In the genomic region with DNA sequence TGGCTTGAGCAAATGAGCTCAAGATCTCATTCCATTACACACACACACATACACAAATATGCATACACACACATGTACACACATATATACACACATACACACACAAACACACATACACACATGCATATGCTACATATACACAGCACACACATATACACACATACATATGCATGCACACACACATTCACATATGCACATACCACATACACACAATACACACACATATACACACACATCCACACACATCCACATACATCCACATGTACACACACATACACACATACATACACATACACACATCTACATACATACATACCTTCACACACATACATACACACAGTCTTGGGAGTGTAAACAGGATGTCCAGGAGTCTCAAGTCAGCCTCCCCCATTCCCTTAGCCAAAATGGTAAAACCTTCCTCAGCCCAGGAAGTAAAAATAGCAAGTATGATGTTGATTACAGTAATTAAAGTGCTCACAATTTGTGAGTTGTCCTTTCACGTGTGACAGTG, we compare ENCODE assay signal across 17 cellular contexts. TPM values are rescaled to one million over a fixed set of nuclear protein-coding genes. Genes with fewer than 3 reads are reported as not detected.
A peak's percentile ranks its signal among the peaks of the same experiment; 100 is the strongest.
DNase-seq lines count a peak whose midpoint lies in the region; ATAC-seq, FAIRE-seq and TF ChIP-seq lines count a peak whose summit lies in the region.
"Had no signal": no experiment of that assay in that cellular context is flagged by ENCODE, and none has a peak within 500 bp of the region (broad histone marks: within the 10 kb centered on the region; RNA-seq: fewer than 3 reads in every experiment).

No MANE protein-coding gene starts in this region.

- no peak overlapping the region for H2BK15ac ChIP-seq in neuronal stem cell (ENCODE audit: low read length)

- CTCF ChIA-PET in HEK293 (lab: Yijun Ruan, JAX) = interaction anchor here (1.1 kb wide), 1 partner anchor 29 kb away, joined by 4 read pairs; no protein-coding TSS in a partner anchor
- CTCF ChIA-PET in K562 (lab: Yijun Ruan, JAX; ENCODE audit: low intra/inter-chr PET ratio) = no interaction called here

- H3K27me3 ChIP-seq in K562 (ENCODE audit: control insufficient read depth in 2 of 2, insufficient read depth in 2 of 2, low read length in 2 of 2) = peaks cover 3 to 57% of the 10 kb centered on the region in 2 experiments; a peak in 4 of 5 replicates
- peaks cover 0 to 8% (median 0%) of the 10 kb centered on the region in 3 experiments for H3K27me3 ChIP-seq in neuronal stem cell (ENCODE audit: control insufficient read depth in 3 of 3, insufficient read depth in 3 of 3, low read depth in 1 of 3, low read length in 3 of 3)

- in situ Hi-C loops in K562 (cut with MboI) = no loop called here

- H3K79me2 ChIP-seq in K562 (ENCODE audit: control insufficient read depth, insufficient read depth, low read length) = no peaks in the 10 kb centered on the region

- H3K4me2 ChIP-seq in K562 (ENCODE audit: insufficient read depth, low read length) = no peak overlapping the region
- H3K4me2 ChIP-seq in neuronal stem cell (ENCODE audit: insufficient read depth, low read length, poor library complexity, severe bottlenecking) = no peak overlapping the region
- H3K4me2 ChIP-seq: A549 had no signal

- H3K36me3 ChIP-seq in HEK293 (ENCODE audit: control insufficient read depth in 2 of 2, insufficient read depth in 1 of 2, low read length in 2 of 2) (no peaks in the 10 kb centered on the region), K562 (ENCODE audit: control insufficient read depth, insufficient read depth, low read length) (no peaks in the 10 kb centered on the region), neuronal stem cell (replicated peaks in 1 of 2; ENCODE audit: control insufficient read depth in 2 of 2, insufficient read depth in 2 of 2, low read length in 2 of 2) (no peaks in the 10 kb centered on the region)
- H3K36me3 ChIP-seq: BE2C had no signal

- 0% methylated on average over 1 of the region's 1 CpG for WGBS in K562 (ENCODE audit: insufficient coverage, low coverage, missing lambda C conversion rate)
- WGBS in neuronal stem cell (ENCODE audit: extremely low coverage in 2 of 2, insufficient read length in 2 of 2, insufficient replicate concordance in 1 of 2), 2 donors = no CpG with 5 or more reads among the region's 1 CpG

- H3K79me1 ChIP-seq in neuronal stem cell (ENCODE audit: low read depth, low read length) = no peaks in the 10 kb centered on the region

- TF ChIP-seq POLR2A in K562 (conservative IDR thresholded peaks at IDR 0.05) (no peak), H54 (IDR thresholded peaks at IDR 0.05; ENCODE audit: low read depth, low read length) (no peak)

- H3K18ac ChIP-seq in neuronal stem cell (ENCODE audit: low read length) = no peak overlapping the region

- no peak overlapping the region for H4K91ac ChIP-seq in neuronal stem cell (ENCODE audit: low read depth, low read length, poor library complexity)

- TF ChIP-seq RAD21 in K562 (CRISPR knock-in tag; conservative IDR thresholded peaks at IDR 0.05 in 1 of 2, IDR thresholded peaks at IDR 0.05 in 1 of 2) = no peak

- no peak for TF ChIP-seq EP300 in K562 (IDR thresholded peaks at IDR 0.05; ENCODE audit: low read length)

- H3K23ac ChIP-seq in neuronal stem cell (ENCODE audit: low read depth, low read length, poor library complexity) = no peak overlapping the region

- no peak overlapping the region for H2AK5ac ChIP-seq in neuronal stem cell (ENCODE audit: low read depth, low read length)

- H3K14ac ChIP-seq in neuronal stem cell (ENCODE audit: low read length) = peak overlapping the region; percentile 14

- DNase-seq in K562 (ENCODE audit: extremely low read depth in 1 of 4, low spot score in 3 of 4) (no peak), neuronal stem cell (ENCODE audit: low spot score) (no peak), H54 (ENCODE audit: insufficient read length, low spot score) (no peak), left ventricle myocardium superior (no peak)
- DNase-seq: BE2C; Caco-2; CD8-positive, alpha-beta memory T cell; DND-41; GF-D8; GM23248; H9; HFFc6; KBM-7 had no signal

- intact Hi-C loops in K562 (cut with micrococcal nuclease) = no loop called here
- intact Hi-C loops in left ventricle myocardium superior (cut with micrococcal nuclease) = no loop called here

- POLR2A ChIA-PET in HEK293 (lab: Yijun Ruan, JAX) = no interaction called here
- POLR2A ChIA-PET in K562 (lab: Yijun Ruan, JAX) = no interaction called here

- H2AFZ ChIP-seq in K562 (ENCODE audit: low read depth, low read length) (no peak overlapping the region), neuronal stem cell (ENCODE audit: low read length) (no peak overlapping the region)
- H2AFZ ChIP-seq: GM23248 had no signal

- no peak overlapping the region for H3K27ac ChIP-seq in HEK293 (ENCODE audit: extremely low read depth, low read depth, low read length)
- H3K27ac ChIP-seq in K562 (ENCODE audit: extremely low read depth, low read depth, low read length) = no peak overlapping the region
- no peak overlapping the region for H3K27ac ChIP-seq in neuronal stem cell (replicated peaks; ENCODE audit: low read length)
- H3K27ac ChIP-seq: A549, GM23248 had no signal

- H3K9me1 ChIP-seq in K562 (ENCODE audit: control insufficient read depth, insufficient read depth, low read length) = no peaks in the 10 kb centered on the region

- H3K9me3 ChIP-seq in HEK293 (ENCODE audit: control insufficient read depth, insufficient read depth, low read depth, low read length) = no peaks in the 10 kb centered on the region
- H3K9me3 ChIP-seq in K562 (replicated peaks; ENCODE audit: control insufficient read depth, insufficient read depth, low read depth, low read length) = no peaks in the 10 kb centered on the region
- H3K9me3 ChIP-seq in neuronal stem cell (replicated peaks in 1 of 2; ENCODE audit: control insufficient read depth in 2 of 2, insufficient read depth in 1 of 2, low read depth in 1 of 2, low read length in 2 of 2) = peaks cover 0 to 3% of the 10 kb centered on the region in 2 donors
- H3K9me3 ChIP-seq: A549, BE2C, Caco-2 had no signal

- peaks cover 2% of the 10 kb centered on the region; the same call in 1 of the 2 replicates for H3K4me1 ChIP-seq in HEK293 (ENCODE audit: control insufficient read depth, insufficient read depth, low read length)
- no peaks in the 10 kb centered on the region; a peak in 2 of 5 replicates for H3K4me1 ChIP-seq in K562 (replicated peaks in 1 of 2; ENCODE audit: control insufficient read depth in 2 of 2, insufficient read depth in 2 of 2, low read length in 2 of 2)
- peaks cover 20 to 21% of the 10 kb centered on the region in 2 donors for H3K4me1 ChIP-seq in neuronal stem cell (ENCODE audit: control insufficient read depth in 2 of 2, insufficient read depth in 1 of 2, low read depth in 1 of 2, low read length in 2 of 2)
- H3K4me1 ChIP-seq: BE2C, Caco-2 had no signal

- H2BK12ac ChIP-seq in neuronal stem cell (ENCODE audit: low read length) = no peak overlapping the region

- no peak overlapping the region for H3K9ac ChIP-seq in K562 (ENCODE audit: insufficient read depth in 1 of 2, low read depth in 2 of 2, low read length in 2 of 2)
- H3K9ac ChIP-seq in neuronal stem cell (ENCODE audit: low read depth, low read length, poor library complexity) = peak overlapping the region; percentile 53
- H3K9ac ChIP-seq: GM23248 had no signal

- FAIRE-seq in K562 (lab: Jason Lieb, UNC) (no peak), H54 (lab: Jason Lieb, UNC) (no peak)
- FAIRE-seq: A549 had no signal

- no peak overlapping the region for H2BK5ac ChIP-seq in neuronal stem cell (ENCODE audit: low read length)

- TF ChIP-seq CTCF in HEK293 (tag by site-specific recombination; IDR thresholded peaks at IDR 0.05) (no peak), K562 (IDR thresholded peaks at IDR 0.05 in 2 of 3, conservative IDR thresholded peaks at IDR 0.05 in 1 of 3; ENCODE audit: insufficient read depth in 2 of 3, low read depth in 1 of 3, low read length in 3 of 3) (no peak)

- H4K20me1 ChIP-seq in K562 (replicated peaks; ENCODE audit: control insufficient read depth, insufficient read depth, low read length) = no peaks in the 10 kb centered on the region; the same call in none of the 2 replicates

- no peak overlapping the region for H4K8ac ChIP-seq in neuronal stem cell (ENCODE audit: low read depth, low read length)

- no peak overlapping the region for H3K4me3 ChIP-seq in HEK293 (ENCODE audit: low read depth, low read length)
- no peak overlapping the region for H3K4me3 ChIP-seq in K562
- no peak overlapping the region for H3K4me3 ChIP-seq in neuronal stem cell (ENCODE audit: low read length in 2 of 2)
- H3K4me3 ChIP-seq: A549, GM23248 had no signal

- H2BK120ac ChIP-seq in neuronal stem cell (ENCODE audit: low read depth, low read length) = no peak overlapping the region

- ATAC-seq in K562 (no peak), GM18858 (IDR thresholded peaks at IDR 0.05; ENCODE audit: unreplicated experiment) (no peak), HG03439 (IDR thresholded peaks at IDR 0.05; ENCODE audit: unreplicated experiment) (no peak), left ventricle myocardium superior (no peak)
- ATAC-seq: A549 had no signal

- no TSS peak for BruUV-seq in K562 (replicated peaks; lab: Mats Ljungman, UMichigan)

- H3K4ac ChIP-seq in neuronal stem cell (ENCODE audit: low read length) = no peak overlapping the region

RNA-seq across cellular contexts. Expression of gene HHIPL1, which starts 12.8 kb away (rescaled TPM):
- total RNA-seq in K562 (2011; cell fraction: chromatin; rRNA removed; ENCODE audit: low replicate concordance) = 0.12 TPM in 1 of 2 replicates, not detected in the other
- total RNA-seq in K562 (2011; cell fraction: nucleolus; rRNA removed) = not detected in 2 replicates
- not detected in 2 replicates for total RNA-seq in K562 (2011; cell fraction: nucleoplasm; rRNA removed)
- not detected in 2 replicates for total RNA-seq in K562 (2014; rRNA removed)
- not detected in 2 replicates for total RNA-seq in K562 (2014; rRNA removed; fragmentation: Illumina TruSeq; extraction: Trizol)
- total RNA-seq in K562 (2015; rRNA removed; fragmentation: Illumina TruSeq; extraction: Trizol) = not detected in 2 replicates
- not detected in 2 replicates for total RNA-seq in K562 (2021)
- polyA plus RNA-seq in K562 (2011; rRNA removed) = not detected in 2 replicates
- 0.03 TPM in 1 of 2 replicates, not detected in the other for polyA plus RNA-seq in K562 (2011; cell fraction: cytosol; rRNA removed)
- 0.01 TPM in 1 of 2 replicates, not detected in the other for polyA plus RNA-seq in K562 (2011; cell fraction: nucleus; rRNA removed)
- not detected in 2 replicates for polyA plus RNA-seq in K562 (2012)
- not detected in 2 replicates for polyA plus RNA-seq in K562 (2014; fragmentation: Illumina TruSeq; extraction: Trizol)
- not detected for polyA plus RNA-seq in K562 (2014; fragmentation: Nextera tagmentation; extraction: Ambion mirVana)
- polyA plus RNA-seq in K562 (2014; rRNA removed) = not detected in 2 replicates
- not detected in 2 replicates for polyA minus RNA-seq in K562 (2011; rRNA and poly(A)+ RNA removed)
- polyA minus RNA-seq in K562 (2011; cell fraction: cytosol; rRNA and poly(A)+ RNA removed) = not detected in 2 replicates
- not detected in 2 replicates for polyA minus RNA-seq in K562 (2011; cell fraction: nucleus; rRNA and poly(A)+ RNA removed)
- polyA plus RNA-seq in neuronal stem cell (2013, experiment 1 of 2) = 0.67 TPM
- polyA plus RNA-seq in neuronal stem cell (2013, experiment 2 of 2) = 0.71 TPM
- 1.5 TPM for total RNA-seq in left ventricle myocardium superior
- polyA plus RNA-seq: CD8-positive, alpha-beta memory T cell had no signal

RNA-seq across cellular contexts. Expression of gene CYP46A1, which starts 26.4 kb away (rescaled TPM):
- not detected in 2 replicates for total RNA-seq in K562 (2011; cell fraction: chromatin; rRNA removed; ENCODE audit: low replicate concordance)
- total RNA-seq in K562 (2011; cell fraction: nucleolus; rRNA removed) = not detected in 2 replicates
- total RNA-seq in K562 (2011; cell fraction: nucleoplasm; rRNA removed) = not detected in 2 replicates
- total RNA-seq in K562 (2014; rRNA removed) (not detected in 2 replicates), K562 (2014; rRNA removed; fragmentation: Illumina TruSeq; extraction: Trizol) (not detected in 2 replicates), K562 (2015; rRNA removed; fragmentation: Illumina TruSeq; extraction: Trizol) (not detected in 2 replicates), K562 (2021) (not detected in 2 replicates), left ventricle myocardium superior (3.0 TPM)
- polyA plus RNA-seq in K562 (2011; rRNA removed) (not detected in 2 replicates), K562 (2014; fragmentation: Illumina TruSeq; extraction: Trizol) (not detected in 2 replicates), K562 (2014; fragmentation: Nextera tagmentation; extraction: Ambion mirVana) (not detected), K562 (2014; rRNA removed) (0.05 TPM in 1 of 2 replicates, not detected in the other)
- not detected in 2 replicates for polyA plus RNA-seq in K562 (2011; cell fraction: cytosol; rRNA removed)
- 0.04 and 0.06 TPM in 2 replicates for polyA plus RNA-seq in K562 (2011; cell fraction: nucleus; rRNA removed)
- not detected in 2 replicates for polyA plus RNA-seq in K562 (2012)
- polyA minus RNA-seq in K562 (2011; rRNA and poly(A)+ RNA removed) = not detected in 2 replicates
- not detected in 2 replicates for polyA minus RNA-seq in K562 (2011; cell fraction: cytosol; rRNA and poly(A)+ RNA removed)
- polyA minus RNA-seq in K562 (2011; cell fraction: nucleus; rRNA and poly(A)+ RNA removed) = not detected in 2 replicates
- polyA plus RNA-seq in neuronal stem cell (2013, experiment 1 of 2) = 1.5 TPM
- 1.6 TPM for polyA plus RNA-seq in neuronal stem cell (2013, experiment 2 of 2)
- polyA plus RNA-seq: CD8-positive, alpha-beta memory T cell had no signal

RNA-seq across cellular contexts. Expression of gene CCDC85C, which starts 53.7 kb away (rescaled TPM):
- 5.9 and 10.4 TPM in 2 replicates for total RNA-seq in K562 (2011; cell fraction: chromatin; rRNA removed; ENCODE audit: low replicate concordance)
- 5.2 and 5.5 TPM in 2 replicates for total RNA-seq in K562 (2011; cell fraction: nucleolus; rRNA removed)
- 5.1 and 5.3 TPM in 2 replicates for total RNA-seq in K562 (2011; cell fraction: nucleoplasm; rRNA removed)
- total RNA-seq in K562 (2014; rRNA removed) (6.3 and 13.5 TPM in 2 replicates), K562 (2014; rRNA removed; fragmentation: Illumina TruSeq; extraction: Trizol) (3.7 and 5.2 TPM in 2 replicates), K562 (2015; rRNA removed; fragmentation: Illumina TruSeq; extraction: Trizol) (7.0 and 7.2 TPM in 2 replicates), K562 (2021) (22.0 and 22.7 TPM in 2 replicates), left ventricle myocardium superior (49.3 TPM)
- polyA plus RNA-seq in K562 (2011; rRNA removed) (4.2 and 5.4 TPM in 2 replicates), K562 (2014; fragmentation: Illumina TruSeq; extraction: Trizol) (6.8 and 12.3 TPM in 2 replicates), K562 (2014; fragmentation: Nextera tagmentation; extraction: Ambion mirVana) (under 1 TPM; 0.18 to 0.27 TPM), K562 (2014; rRNA removed) (7.2 and 9.7 TPM in 2 replicates)
- 4.8 and 12.5 TPM in 2 replicates for polyA plus RNA-seq in K562 (2011; cell fraction: cytosol; rRNA removed)
- polyA plus RNA-seq in K562 (2011; cell fraction: nucleus; rRNA removed) = 5.2 and 10.5 TPM in 2 replicates
- 7.1 and 9.7 TPM in 2 replicates for polyA plus RNA-seq in K562 (2012)
- polyA minus RNA-seq in K562 (2011; rRNA and poly(A)+ RNA removed) = 4.5 and 5.3 TPM in 2 replicates
- 13.7 TPM in 2 replicates for polyA minus RNA-seq in K562 (2011; cell fraction: cytosol; rRNA and poly(A)+ RNA removed)
- polyA minus RNA-seq in K562 (2011; cell fraction: nucleus; rRNA and poly(A)+ RNA removed) = 1.8 and 3.0 TPM in 2 replicates
- polyA plus RNA-seq in neuronal stem cell (2013, experiment 1 of 2) = 22.3 TPM
- 22.5 TPM for polyA plus RNA-seq in neuronal stem cell (2013, experiment 2 of 2)

Comparison
In these comparisons a context has a peak if more than half of its experiments do, and no peak if none do; other contexts are left out.
1. Of the 44 proteins assayed by ChIP-seq in both K562 and HEK293: peak only in K562: none; only in HEK293: MYNN; in both: PRDM10; in neither: 42.